ENCODE assay signal across 26 cellular contexts in genomic region chr6:123821112-123821511, GRCh38.
DNase-seq lines count a peak whose midpoint lies in the region; TF ChIP-seq lines count a peak whose summit lies in the region.
"Had no signal": no experiment of that assay in that cellular context is flagged by ENCODE, and none has a peak within 500 bp of the region (broad histone marks: within the 10 kb centered on the region; RNA-seq: fewer than 3 reads in every experiment).

No MANE protein-coding gene starts in this region.

- H3K9me3 Mint-ChIP-seq in nephron, result no peaks in the 10 kb centered on the region
- H3K9me3 Mint-ChIP-seq: CD8-positive, alpha-beta T cell had no signal

- H3K4me1 Mint-ChIP-seq in nephron, result peaks cover 10% of the 10 kb centered on the region
- H3K4me1 Mint-ChIP-seq: B cell, IgD-negative memory B cell had no signal

- DNase-seq in NCI-H1092 treated with DMSO at 0.1 percent for 48 hours (lab: John Stamatoyannopoulos, UW) (peak; percentile 48), NCI-H1092 (lab: John Stamatoyannopoulos, UW) (no peak), caudate nucleus (lab: John Stamatoyannopoulos, UW) (no peak), inferior parietal cortex (ENCODE audit: extremely low spot score) (no peak), GF-D8 (lab: John Stamatoyannopoulos, UW) (no peak), T-helper 9 cell (no peak), NCI-H1436 (lab: John Stamatoyannopoulos, UW) (no peak)
- DNase-seq: Caco-2; CD8-positive, alpha-beta T cell; DMS 273 treated with DMSO at 0.1 percent for 48 hours; DMS79 treated with DMSO at 0.1 percent for 48 hours; MM.1S; NCI-H1417 treated with DMSO at 0.1 percent for 48 hours; NCI-H2029 treated with DMSO at 0.1 percent for 48 hours; NCI-H2227 treated with DMSO at 0.1 percent for 48 hours; NCI-H524; NCI-H82; SHP77 had no signal

- H3K27ac ChIP-seq in caudate nucleus (ENCODE audit: low read depth, low read length), result peak overlapping the region; percentile 22
- H3K27ac ChIP-seq: 22Rv1, C4-2B, HL-60, KMS-11, RWPE1 had no signal

- peak overlapping the region in 1 of 3 experiments; percentile 24 for H3K4me3 Mint-ChIP-seq in nephron
- H3K4me3 Mint-ChIP-seq: B cell; CD8-positive, alpha-beta T cell; IgD-negative memory B cell had no signal

- no peak for TF ChIP-seq CTCF in nephron (IDR thresholded peaks at IDR 0.05; ENCODE audit: unreplicated experiment in 3 of 3)

- H3K27me3 Mint-ChIP-seq in nephron (ENCODE audit: low read depth), result peaks cover 8% of the 10 kb centered on the region
- H3K27me3 Mint-ChIP-seq: B cell, IgD-negative memory B cell had no signal

- peak overlapping the region in 2 of 3 experiments; percentile 17 to 42 for H3K27ac Mint-ChIP-seq in nephron
- H3K27ac Mint-ChIP-seq: B cell; CD8-positive, alpha-beta T cell; IgD-negative memory B cell had no signal

- H3K36me3 Mint-ChIP-seq in nephron (ENCODE audit: low read depth), result no peaks in the 10 kb centered on the region
- H3K36me3 Mint-ChIP-seq: CD8-positive, alpha-beta T cell; IgD-negative memory B cell had no signal
